In genomic region chr10:24874133-24874532, GRCh38 we compare ENCODE assay signal across 16 cellular contexts.
DNase-seq lines count a peak whose midpoint lies in the region; ATAC-seq and TF ChIP-seq lines count a peak whose summit lies in the region.
"Had no signal": no experiment of that assay in that cellular context is flagged by ENCODE, and none has a peak within 500 bp of the region (broad histone marks: within the 10 kb centered on the region; RNA-seq: fewer than 3 reads in every experiment).

No MANE protein-coding gene starts in this region.

- H3K79me2 ChIP-seq in KMS-11 (ENCODE audit: insufficient read depth, low read depth) (no peaks in the 10 kb centered on the region), neural cell (replicated peaks; ENCODE audit: insufficient read depth, low read length) (no peaks in the 10 kb centered on the region)

- no peak for ATAC-seq in Right ventricle myocardium inferior
- ATAC-seq: CD8-positive, alpha-beta T cell had no signal

- H3K27ac ChIP-seq in KMS-11 (peak overlapping the region; percentile 91), caudate nucleus (ENCODE audit: low read depth, low read length) (peak overlapping the region; percentile 46), neural cell (ENCODE audit: low read length) (no peak overlapping the region)
- H3K27ac ChIP-seq: BLaER1 had no signal

- H3K27me3 ChIP-seq in KMS-11 (ENCODE audit: insufficient read depth, low read depth) (no peaks in the 10 kb centered on the region), neural cell (ENCODE audit: insufficient read depth, low read depth, low read length) (no peaks in the 10 kb centered on the region), BE2C (no peaks in the 10 kb centered on the region)
- H3K27me3 ChIP-seq: BLaER1 had no signal

- H2AFZ ChIP-seq in KMS-11 (ENCODE audit: low read depth), result no peak overlapping the region
- no peak overlapping the region for H2AFZ ChIP-seq in neural cell (ENCODE audit: low read depth, low read length)

- no peak overlapping the region; the same call in 1 of the 2 replicates for H3K4me2 ChIP-seq in KMS-11
- no peak overlapping the region for H3K4me2 ChIP-seq in neural cell (ENCODE audit: low read length)
- H3K4me2 ChIP-seq: BLaER1 had no signal

- TF ChIP-seq RAD21 in neural cell (conservative IDR thresholded peaks at IDR 0.05), result no peak

- H3K9me3 ChIP-seq in neural cell (ENCODE audit: low read length) (no peaks in the 10 kb centered on the region), BE2C (no peaks in the 10 kb centered on the region)
- H3K9me3 ChIP-seq: HAP-1 had no signal

- DNase-seq in caudate nucleus (lab: John Stamatoyannopoulos, UW) (no peak), NCI-H345 treated with DMSO at 0.1 percent for 48 hours (lab: John Stamatoyannopoulos, UW; ENCODE audit: unreplicated experiment) (no peak), Right ventricle myocardium inferior (ENCODE audit: missing footprints) (no peak), OCI-M2 (lab: John Stamatoyannopoulos, UW; ENCODE audit: unreplicated experiment) (no peak), BE2C (no peak)
- DNase-seq: CD8-positive, alpha-beta T cell; DMS79 treated with DMSO at 0.1 percent for 48 hours; NCI-H1436; NCI-H2029 treated with DMSO at 0.1 percent for 48 hours; NCI-H510A; NCI-H774; Right ventricle myocardium superior had no signal

- TF ChIP-seq CTCF in KMS-11 (conservative IDR thresholded peaks at IDR 0.05; ENCODE audit: low read depth, low read length) (no peak), neural cell (IDR thresholded peaks at IDR 0.05; ENCODE audit: poor library complexity, severe bottlenecking) (no peak), BE2C (IDR thresholded peaks at IDR 0.05; ENCODE audit: low read depth, low read length) (no peak)

- intact Hi-C loops in Right ventricle myocardium inferior (cut with DNase I), result loop anchor here (10.0 kb wide), 1 partner anchor 71 kb away; no protein-coding TSS in a partner anchor

- H4K20me1 ChIP-seq in KMS-11 (ENCODE audit: insufficient read depth), result no peaks in the 10 kb centered on the region
- H4K20me1 ChIP-seq in neural cell (ENCODE audit: insufficient read depth), result no peaks in the 10 kb centered on the region
- H4K20me1 ChIP-seq: BLaER1 had no signal

- no peak overlapping the region for H3K9ac ChIP-seq in KMS-11
- H3K9ac ChIP-seq in neural cell (ENCODE audit: low read length), result no peak overlapping the region
- H3K9ac ChIP-seq: BLaER1 had no signal

- H3K4me3 ChIP-seq in KMS-11 (IDR thresholded peaks at IDR 0.05; ENCODE audit: insufficient read depth, low read depth, low read length) (no peak overlapping the region), neural cell (ENCODE audit: low read length) (no peak overlapping the region), BE2C (ENCODE audit: low read depth, low read length) (no peak overlapping the region)
- H3K4me3 ChIP-seq: BLaER1, HAP-1 had no signal

- H3K4me1 ChIP-seq in KMS-11 (ENCODE audit: low read depth, poor library complexity, severe bottlenecking), result peaks cover 27% of the 10 kb centered on the region
- no peaks in the 10 kb centered on the region for H3K4me1 ChIP-seq in BE2C
- H3K4me1 ChIP-seq: BLaER1 had no signal

- peaks cover 4% of the 10 kb centered on the region for H3F3A ChIP-seq in neural cell (ENCODE audit: insufficient read depth, low read length, poor library complexity, severe bottlenecking)

- H3K9me2 ChIP-seq in neural cell (ENCODE audit: insufficient read depth, low read length), result no peaks in the 10 kb centered on the region

- H3K36me3 ChIP-seq in KMS-11 (ENCODE audit: insufficient read depth) (no peaks in the 10 kb centered on the region), neural cell (ENCODE audit: insufficient read depth, low read length) (no peaks in the 10 kb centered on the region), BE2C (no peaks in the 10 kb centered on the region)
- H3K36me3 ChIP-seq: BLaER1, HAP-1 had no signal

- TF ChIP-seq EP300 in neural cell (conservative IDR thresholded peaks at IDR 0.05; ENCODE audit: poor library complexity, severe bottlenecking), result peak; percentile 98

TF ChIP-seq in neural cell, 6 proteins besides CTCF, POLR2A, EP300 and RAD21:
- TF ChIP-seq TAF1 (IDR thresholded peaks at IDR 0.05; ENCODE audit: low read depth) (no peak), POLR2AphosphoS5 (IDR thresholded peaks at IDR 0.05) (peak; percentile 95)
